ENCODE assay signal across 1 cellular context in genomic region chr7:156661637-156662036, GRCh38.
TF ChIP-seq lines count a peak whose summit lies in the region.

No MANE protein-coding gene starts in this region.

TF ChIP-seq in K562, 482 proteins besides CTCF, POLR2A, EP300 and RAD21 (continued from another document):
- TF ChIP-seq, protein P1, sequence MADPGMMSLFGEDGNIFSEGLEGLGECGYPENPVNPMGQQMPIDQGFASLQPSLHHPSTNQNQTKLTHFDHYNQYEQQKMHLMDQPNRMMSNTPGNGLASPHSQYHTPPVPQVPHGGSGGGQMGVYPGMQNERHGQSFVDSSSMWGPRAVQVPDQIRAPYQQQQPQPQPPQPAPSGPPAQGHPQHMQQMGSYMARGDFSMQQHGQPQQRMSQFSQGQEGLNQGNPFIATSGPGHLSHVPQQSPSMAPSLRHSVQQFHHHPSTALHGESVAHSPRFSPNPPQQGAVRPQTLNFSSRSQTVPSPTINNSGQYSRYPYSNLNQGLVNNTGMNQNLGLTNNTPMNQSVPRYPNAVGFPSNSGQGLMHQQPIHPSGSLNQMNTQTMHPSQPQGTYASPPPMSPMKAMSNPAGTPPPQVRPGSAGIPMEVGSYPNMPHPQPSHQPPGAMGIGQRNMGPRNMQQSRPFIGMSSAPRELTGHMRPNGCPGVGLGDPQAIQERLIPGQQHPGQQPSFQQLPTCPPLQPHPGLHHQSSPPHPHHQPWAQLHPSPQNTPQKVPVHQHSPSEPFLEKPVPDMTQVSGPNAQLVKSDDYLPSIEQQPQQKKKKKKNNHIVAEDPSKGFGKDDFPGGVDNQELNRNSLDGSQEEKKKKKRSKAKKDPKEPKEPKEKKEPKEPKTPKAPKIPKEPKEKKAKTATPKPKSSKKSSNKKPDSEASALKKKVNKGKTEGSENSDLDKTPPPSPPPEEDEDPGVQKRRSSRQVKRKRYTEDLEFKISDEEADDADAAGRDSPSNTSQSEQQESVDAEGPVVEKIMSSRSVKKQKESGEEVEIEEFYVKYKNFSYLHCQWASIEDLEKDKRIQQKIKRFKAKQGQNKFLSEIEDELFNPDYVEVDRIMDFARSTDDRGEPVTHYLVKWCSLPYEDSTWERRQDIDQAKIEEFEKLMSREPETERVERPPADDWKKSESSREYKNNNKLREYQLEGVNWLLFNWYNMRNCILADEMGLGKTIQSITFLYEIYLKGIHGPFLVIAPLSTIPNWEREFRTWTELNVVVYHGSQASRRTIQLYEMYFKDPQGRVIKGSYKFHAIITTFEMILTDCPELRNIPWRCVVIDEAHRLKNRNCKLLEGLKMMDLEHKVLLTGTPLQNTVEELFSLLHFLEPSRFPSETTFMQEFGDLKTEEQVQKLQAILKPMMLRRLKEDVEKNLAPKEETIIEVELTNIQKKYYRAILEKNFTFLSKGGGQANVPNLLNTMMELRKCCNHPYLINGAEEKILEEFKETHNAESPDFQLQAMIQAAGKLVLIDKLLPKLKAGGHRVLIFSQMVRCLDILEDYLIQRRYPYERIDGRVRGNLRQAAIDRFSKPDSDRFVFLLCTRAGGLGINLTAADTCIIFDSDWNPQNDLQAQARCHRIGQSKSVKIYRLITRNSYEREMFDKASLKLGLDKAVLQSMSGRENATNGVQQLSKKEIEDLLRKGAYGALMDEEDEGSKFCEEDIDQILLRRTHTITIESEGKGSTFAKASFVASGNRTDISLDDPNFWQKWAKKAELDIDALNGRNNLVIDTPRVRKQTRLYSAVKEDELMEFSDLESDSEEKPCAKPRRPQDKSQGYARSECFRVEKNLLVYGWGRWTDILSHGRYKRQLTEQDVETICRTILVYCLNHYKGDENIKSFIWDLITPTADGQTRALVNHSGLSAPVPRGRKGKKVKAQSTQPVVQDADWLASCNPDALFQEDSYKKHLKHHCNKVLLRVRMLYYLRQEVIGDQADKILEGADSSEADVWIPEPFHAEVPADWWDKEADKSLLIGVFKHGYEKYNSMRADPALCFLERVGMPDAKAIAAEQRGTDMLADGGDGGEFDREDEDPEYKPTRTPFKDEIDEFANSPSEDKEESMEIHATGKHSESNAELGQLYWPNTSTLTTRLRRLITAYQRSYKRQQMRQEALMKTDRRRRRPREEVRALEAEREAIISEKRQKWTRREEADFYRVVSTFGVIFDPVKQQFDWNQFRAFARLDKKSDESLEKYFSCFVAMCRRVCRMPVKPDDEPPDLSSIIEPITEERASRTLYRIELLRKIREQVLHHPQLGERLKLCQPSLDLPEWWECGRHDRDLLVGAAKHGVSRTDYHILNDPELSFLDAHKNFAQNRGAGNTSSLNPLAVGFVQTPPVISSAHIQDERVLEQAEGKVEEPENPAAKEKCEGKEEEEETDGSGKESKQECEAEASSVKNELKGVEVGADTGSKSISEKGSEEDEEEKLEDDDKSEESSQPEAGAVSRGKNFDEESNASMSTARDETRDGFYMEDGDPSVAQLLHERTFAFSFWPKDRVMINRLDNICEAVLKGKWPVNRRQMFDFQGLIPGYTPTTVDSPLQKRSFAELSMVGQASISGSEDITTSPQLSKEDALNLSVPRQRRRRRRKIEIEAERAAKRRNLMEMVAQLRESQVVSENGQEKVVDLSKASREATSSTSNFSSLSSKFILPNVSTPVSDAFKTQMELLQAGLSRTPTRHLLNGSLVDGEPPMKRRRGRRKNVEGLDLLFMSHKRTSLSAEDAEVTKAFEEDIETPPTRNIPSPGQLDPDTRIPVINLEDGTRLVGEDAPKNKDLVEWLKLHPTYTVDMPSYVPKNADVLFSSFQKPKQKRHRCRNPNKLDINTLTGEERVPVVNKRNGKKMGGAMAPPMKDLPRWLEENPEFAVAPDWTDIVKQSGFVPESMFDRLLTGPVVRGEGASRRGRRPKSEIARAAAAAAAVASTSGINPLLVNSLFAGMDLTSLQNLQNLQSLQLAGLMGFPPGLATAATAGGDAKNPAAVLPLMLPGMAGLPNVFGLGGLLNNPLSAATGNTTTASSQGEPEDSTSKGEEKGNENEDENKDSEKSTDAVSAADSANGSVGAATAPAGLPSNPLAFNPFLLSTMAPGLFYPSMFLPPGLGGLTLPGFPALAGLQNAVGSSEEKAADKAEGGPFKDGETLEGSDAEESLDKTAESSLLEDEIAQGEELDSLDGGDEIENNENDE (IDR thresholded peaks at IDR 0.05; ENCODE audit: low read depth, low read length): no peak
- peak; percentile 26; the same call in 1 of the 2 replicates for TF ChIP-seq GATAD2B (IDR thresholded peaks at IDR 0.05; ENCODE audit: borderline replicate concordance)
- peak; percentile 10 to 20; a peak in 1 of 4 replicates for TF ChIP-seq KDM1A (IDR thresholded peaks at IDR 0.05)
- TF ChIP-seq ZNF696 (CRISPR knock-in tag; conservative IDR thresholded peaks at IDR 0.05): no peak
- no peak for TF ChIP-seq ZNF785 (CRISPR knock-in tag; IDR thresholded peaks at IDR 0.05)
- no peak for TF ChIP-seq BMI1 (IDR thresholded peaks at IDR 0.05; ENCODE audit: low read length)
- TF ChIP-seq NFE2 (IDR thresholded peaks at IDR 0.05; ENCODE audit: low read depth): no peak
- TF ChIP-seq BRD4 (IDR thresholded peaks at IDR 0.05): no peak
- TF ChIP-seq BRCA1 (IDR thresholded peaks at IDR 0.05): no peak
- no peak for TF ChIP-seq BRCA1 (CRISPR knock-in tag; IDR thresholded peaks at IDR 0.05)
- no peak for TF ChIP-seq SRF (CRISPR knock-in tag; IDR thresholded peaks at IDR 0.05)
- TF ChIP-seq PML (IDR thresholded peaks at IDR 0.05; ENCODE audit: low read length): peak; percentile 40; the same call in 1 of the 2 replicates
- no peak for TF ChIP-seq ZNF121 (CRISPR knock-in tag; conservative IDR thresholded peaks at IDR 0.05)
- peak; percentile 70 for TF ChIP-seq TEAD4 (IDR thresholded peaks at IDR 0.05; ENCODE audit: low read length)
- TF ChIP-seq TEAD4 (CRISPR knock-in tag; IDR thresholded peaks at IDR 0.05; ENCODE audit: borderline replicate concordance): no peak
- TF ChIP-seq POLR2AphosphoS2 (IDR thresholded peaks at IDR 0.05; ENCODE audit: low read length): 0 out of 2 replicates have a peak, but pooled peaks have one; percentile 65
- no peak for TF ChIP-seq WHSC1 (IDR thresholded peaks at IDR 0.05; ENCODE audit: low read length)
- TF ChIP-seq, protein P2, sequence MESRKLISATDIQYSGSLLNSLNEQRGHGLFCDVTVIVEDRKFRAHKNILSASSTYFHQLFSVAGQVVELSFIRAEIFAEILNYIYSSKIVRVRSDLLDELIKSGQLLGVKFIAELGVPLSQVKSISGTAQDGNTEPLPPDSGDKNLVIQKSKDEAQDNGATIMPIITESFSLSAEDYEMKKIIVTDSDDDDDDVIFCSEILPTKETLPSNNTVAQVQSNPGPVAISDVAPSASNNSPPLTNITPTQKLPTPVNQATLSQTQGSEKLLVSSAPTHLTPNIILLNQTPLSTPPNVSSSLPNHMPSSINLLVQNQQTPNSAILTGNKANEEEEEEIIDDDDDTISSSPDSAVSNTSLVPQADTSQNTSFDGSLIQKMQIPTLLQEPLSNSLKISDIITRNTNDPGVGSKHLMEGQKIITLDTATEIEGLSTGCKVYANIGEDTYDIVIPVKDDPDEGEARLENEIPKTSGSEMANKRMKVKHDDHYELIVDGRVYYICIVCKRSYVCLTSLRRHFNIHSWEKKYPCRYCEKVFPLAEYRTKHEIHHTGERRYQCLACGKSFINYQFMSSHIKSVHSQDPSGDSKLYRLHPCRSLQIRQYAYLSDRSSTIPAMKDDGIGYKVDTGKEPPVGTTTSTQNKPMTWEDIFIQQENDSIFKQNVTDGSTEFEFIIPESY (CRISPR knock-in tag; IDR thresholded peaks at IDR 0.05): no peak
- TF ChIP-seq, protein P3, sequence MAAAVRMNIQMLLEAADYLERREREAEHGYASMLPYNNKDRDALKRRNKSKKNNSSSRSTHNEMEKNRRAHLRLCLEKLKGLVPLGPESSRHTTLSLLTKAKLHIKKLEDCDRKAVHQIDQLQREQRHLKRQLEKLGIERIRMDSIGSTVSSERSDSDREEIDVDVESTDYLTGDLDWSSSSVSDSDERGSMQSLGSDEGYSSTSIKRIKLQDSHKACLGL (CRISPR knock-in tag; IDR thresholded peaks at IDR 0.05; ENCODE audit: borderline replicate concordance, poor library complexity, severe bottlenecking): no peak
- TF ChIP-seq GTF2B (IDR thresholded peaks at IDR 0.05; ENCODE audit: extremely low read depth, insufficient read length): no peak
- TF ChIP-seq BRF1 (IDR thresholded peaks at IDR 0.05; ENCODE audit: borderline replicate concordance, extremely low read depth, insufficient read length): no peak
- TF ChIP-seq ZNF830 (CRISPR knock-in tag; IDR thresholded peaks at IDR 0.05): no peak
- TF ChIP-seq SOX6 (IDR thresholded peaks at IDR 0.05): 0 out of 2 replicates have a peak, but pooled peaks have one; percentile 33
- no peak for TF ChIP-seq NCOA2 (IDR thresholded peaks at IDR 0.05; ENCODE audit: partially characterized antibody in 2 of 2)
- no peak for TF ChIP-seq RNF219 (CRISPR knock-in tag; IDR thresholded peaks at IDR 0.05)
- TF ChIP-seq DPF2 (IDR thresholded peaks at IDR 0.05): peak; percentile 67
- peak in 1 of 2 experiments; percentile 46; a peak in 1 of 4 replicates for TF ChIP-seq TRIM24 (IDR thresholded peaks at IDR 0.05)
- TF ChIP-seq RBM15 (IDR thresholded peaks at IDR 0.05; ENCODE audit: insufficient read depth, low read length): no peak
- TF ChIP-seq ARID1B (IDR thresholded peaks at IDR 0.05): peak; percentile 76
- TF ChIP-seq NCOR1 (IDR thresholded peaks at IDR 0.05): peak; percentile 57; the same call in 1 of the 2 replicates
- no peak for TF ChIP-seq ETS1 (conservative IDR thresholded peaks at IDR 0.05; ENCODE audit: control insufficient read depth, low read depth, low read length)
- TF ChIP-seq, protein P4, sequence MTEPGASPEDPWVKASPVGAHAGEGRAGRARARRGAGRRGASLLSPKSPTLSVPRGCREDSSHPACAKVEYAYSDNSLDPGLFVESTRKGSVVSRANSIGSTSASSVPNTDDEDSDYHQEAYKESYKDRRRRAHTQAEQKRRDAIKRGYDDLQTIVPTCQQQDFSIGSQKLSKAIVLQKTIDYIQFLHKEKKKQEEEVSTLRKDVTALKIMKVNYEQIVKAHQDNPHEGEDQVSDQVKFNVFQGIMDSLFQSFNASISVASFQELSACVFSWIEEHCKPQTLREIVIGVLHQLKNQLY (CRISPR knock-in tag; conservative IDR thresholded peaks at IDR 0.05): no peak
